21 cellular contexts compared by ENCODE assay signal in genomic region chr4:111652206-111652605, GRCh38.
"Had no signal": no experiment of that assay in that cellular context is flagged by ENCODE, and none has a peak within 500 bp of the region (broad histone marks: within the 10 kb centered on the region; RNA-seq: fewer than 3 reads in every experiment).

No MANE protein-coding gene starts in this region.

- H3K4me1 ChIP-seq: colonic mucosa, pancreas, upper lobe of left lung had no signal

- FAIRE-seq: pancreas had no signal

- DNase-seq: activated CD4-positive, alpha-beta T cell treated with anti-CD3 and anti-CD28 coated beads, Interleukin-2, amount 10 ng/mL, durations not matched to agents 7 days and 5 days; activated CD8-positive, alpha-beta T cell treated with anti-CD3 and anti-CD28 coated beads, Interleukin-2, amount 10 ng/mL, durations not matched to agents 7 days and 5 days; activated naive CD4-positive, alpha-beta T cell treated with anti-CD3 and anti-CD28 coated beads for 36 hours; activated naive CD8-positive, alpha-beta T cell treated with anti-CD3 and anti-CD28 coated beads, Interleukin-2, amount 50 U/mL, for 24 hours; activated T-cell treated with anti-CD3 and anti-CD28 coated beads, Interleukin-2, amount 50 U/mL, for 24 hours; aorta; brain microvascular endothelial cell; colonic mucosa; endodermal cell; erythroblast; left cardiac atrium; natural killer cell; pancreas; stimulated activated naive B cell treated with anti-CD40 and anti-IgM and Interleukin-4, amounts not matched to agents 10 μg/mL and 1 μg/mL and 100 μg/mL, for 72 hours; T1000; upper lobe of left lung had no signal

- H3K4me3 Mint-ChIP-seq: activated CD4-positive, alpha-beta T cell treated with anti-CD3 and anti-CD28 coated beads, Interleukin-2, amount 10 ng/mL, durations not matched to agents 7 days and 5 days; activated CD8-positive, alpha-beta T cell treated with anti-CD3 and anti-CD28 coated beads, Interleukin-2, amount 10 ng/mL, durations not matched to agents 7 days and 5 days; activated naive CD4-positive, alpha-beta T cell treated with anti-CD3 and anti-CD28 coated beads for 36 hours; activated naive CD8-positive, alpha-beta T cell treated with anti-CD3 and anti-CD28 coated beads, Interleukin-2, amount 50 U/mL, for 24 hours; activated T-cell treated with anti-CD3 and anti-CD28 coated beads, Interleukin-2, amount 50 U/mL, for 24 hours; central memory CD8-positive, alpha-beta T cell; endodermal cell; natural killer cell; stimulated activated naive B cell treated with anti-CD40 and anti-IgM and Interleukin-4, amounts not matched to agents 10 μg/mL and 1 μg/mL and 100 μg/mL, for 72 hours had no signal

- H3K9me3 Mint-ChIP-seq: activated CD4-positive, alpha-beta T cell treated with anti-CD3 and anti-CD28 coated beads, Interleukin-2, amount 10 ng/mL, durations not matched to agents 7 days and 5 days; activated naive CD4-positive, alpha-beta T cell treated with anti-CD3 and anti-CD28 coated beads for 36 hours; activated naive CD8-positive, alpha-beta T cell treated with anti-CD3 and anti-CD28 coated beads, Interleukin-2, amount 50 U/mL, for 24 hours; endodermal cell; stimulated activated naive B cell treated with anti-CD40 and anti-IgM and Interleukin-4, amounts not matched to agents 10 μg/mL and 1 μg/mL and 100 μg/mL, for 72 hours had no signal

- H3K27ac ChIP-seq: brain microvascular endothelial cell, colonic mucosa, hepatocyte, neutrophil, pancreas, thoracic aorta, upper lobe of left lung had no signal

- H3K27ac Mint-ChIP-seq: activated CD4-positive, alpha-beta T cell treated with anti-CD3 and anti-CD28 coated beads, Interleukin-2, amount 10 ng/mL, durations not matched to agents 7 days and 5 days; activated CD8-positive, alpha-beta T cell treated with anti-CD3 and anti-CD28 coated beads, Interleukin-2, amount 10 ng/mL, durations not matched to agents 7 days and 5 days; activated naive CD4-positive, alpha-beta T cell treated with anti-CD3 and anti-CD28 coated beads for 36 hours; activated naive CD8-positive, alpha-beta T cell treated with anti-CD3 and anti-CD28 coated beads, Interleukin-2, amount 50 U/mL, for 24 hours; activated T-cell treated with anti-CD3 and anti-CD28 coated beads, Interleukin-2, amount 50 U/mL, for 24 hours; natural killer cell; stimulated activated naive B cell treated with anti-CD40 and anti-IgM and Interleukin-4, amounts not matched to agents 10 μg/mL and 1 μg/mL and 100 μg/mL, for 72 hours had no signal

- H3K79me2 ChIP-seq: hepatocyte had no signal

- H3K4me2 ChIP-seq: hepatocyte had no signal

- H3K36me3 Mint-ChIP-seq: natural killer cell; stimulated activated naive B cell treated with anti-CD40 and anti-IgM and Interleukin-4, amounts not matched to agents 10 μg/mL and 1 μg/mL and 100 μg/mL, for 72 hours had no signal

- H3K27me3 ChIP-seq: brain microvascular endothelial cell, colonic mucosa, hepatocyte, neutrophil, pancreas, upper lobe of left lung had no signal

- H3K36me3 ChIP-seq: brain microvascular endothelial cell, colonic mucosa, neutrophil, pancreas, thoracic aorta, upper lobe of left lung had no signal

- ATAC-seq: activated CD4-positive, CD25-positive, alpha-beta regulatory T cell treated with anti-CD3 and anti-CD28 coated beads, Interleukin-2, amount 50 U/mL, for 24 hours; activated CD8-positive, alpha-beta T cell treated with anti-CD3 and anti-CD28 coated beads, Interleukin-2, amount 10 ng/mL, durations not matched to agents 7 days and 5 days; activated naive CD8-positive, alpha-beta T cell treated with anti-CD3 and anti-CD28 coated beads, Interleukin-2, amount 50 U/mL, for 24 hours; left cardiac atrium; natural killer cell; pancreas; stimulated activated naive B cell treated with anti-CD40 and anti-IgM and Interleukin-4, amounts not matched to agents 10 μg/mL and 1 μg/mL and 100 μg/mL, for 72 hours had no signal

- H3K4me1 Mint-ChIP-seq: activated CD4-positive, alpha-beta T cell treated with anti-CD3 and anti-CD28 coated beads, Interleukin-2, amount 10 ng/mL, durations not matched to agents 7 days and 5 days; activated naive CD8-positive, alpha-beta T cell treated with anti-CD3 and anti-CD28 coated beads, Interleukin-2, amount 50 U/mL, for 24 hours; central memory CD8-positive, alpha-beta T cell; natural killer cell; stimulated activated naive B cell treated with anti-CD40 and anti-IgM and Interleukin-4, amounts not matched to agents 10 μg/mL and 1 μg/mL and 100 μg/mL, for 72 hours had no signal

- H3K27me3 Mint-ChIP-seq: activated CD4-positive, alpha-beta T cell treated with anti-CD3 and anti-CD28 coated beads, Interleukin-2, amount 10 ng/mL, durations not matched to agents 7 days and 5 days; activated T-cell treated with anti-CD3 and anti-CD28 coated beads, Interleukin-2, amount 50 U/mL, for 24 hours; central memory CD8-positive, alpha-beta T cell; stimulated activated naive B cell treated with anti-CD40 and anti-IgM and Interleukin-4, amounts not matched to agents 10 μg/mL and 1 μg/mL and 100 μg/mL, for 72 hours had no signal

- H3K4me3 ChIP-seq: colonic mucosa, hepatocyte, pancreas, thoracic aorta, upper lobe of left lung had no signal
